24 cellular contexts compared by ENCODE assay signal in genomic region chr9:133046196-133046899, GRCh38. TPM values are rescaled to one million over a fixed set of nuclear protein-coding genes. Genes with fewer than 3 reads are reported as not detected.
DNase-seq lines count a peak whose midpoint lies in the region; ATAC-seq and TF ChIP-seq lines count a peak whose summit lies in the region.
"Had no signal": no experiment of that assay in that cellular context is flagged by ENCODE, and none has a peak within 500 bp of the region (broad histone marks: within the 10 kb centered on the region; RNA-seq: fewer than 3 reads in every experiment).

No MANE protein-coding gene starts in this region.

- no peaks in the 10 kb centered on the region for H3K79me2 ChIP-seq in osteoblast (ENCODE audit: insufficient read depth, low read length)

- TF ChIP-seq CTCF in dorsolateral prefrontal cortex (IDR thresholded peaks at IDR 0.05 in 54 of 56, conservative IDR thresholded peaks at IDR 0.05 in 2 of 56; ENCODE audit: low read depth in 1 of 56, partially characterized antibody in 56 of 56) = no peak
- TF ChIP-seq CTCF in osteoblast (IDR thresholded peaks at IDR 0.05; ENCODE audit: extremely low read depth, low read depth, low read length) = no peak

- no peak for ATAC-seq in HG03342 (IDR thresholded peaks at IDR 0.05; ENCODE audit: unreplicated experiment)
- ATAC-seq: K562, PC-3 had no signal

- H3K4me3 ChIP-seq in dorsolateral prefrontal cortex (no peak overlapping the region), osteoblast (ENCODE audit: insufficient read depth, low read length) (no peak overlapping the region), H7 (ENCODE audit: insufficient read depth, low read depth, low read length) (no peak overlapping the region)
- H3K4me3 ChIP-seq: K562 had no signal

- no peaks in the 10 kb centered on the region for H3K27me3 Mint-ChIP-seq in activated naive CD4-positive, alpha-beta T cell treated with anti-CD3 and anti-CD28 coated beads, Interleukin-2, amount 10 ng/mL, durations not matched to agents 7 days and 5 days

- peaks cover 2% of the 10 kb centered on the region for H3K4me1 Mint-ChIP-seq in activated naive CD4-positive, alpha-beta T cell treated with anti-CD3 and anti-CD28 coated beads, Interleukin-2, amount 10 ng/mL, durations not matched to agents 7 days and 5 days
- H3K4me1 Mint-ChIP-seq: CD14-positive monocyte had no signal

- H2AFZ ChIP-seq in osteoblast (ENCODE audit: low read length) = no peak overlapping the region

- peak overlapping the region; percentile 58 for H3K27ac Mint-ChIP-seq in activated naive CD4-positive, alpha-beta T cell treated with anti-CD3 and anti-CD28 coated beads, Interleukin-2, amount 10 ng/mL, durations not matched to agents 7 days and 5 days

- CTCF ChIA-PET in activated naive CD4-positive, alpha-beta T cell treated with anti-CD3 and anti-CD28 coated beads, Interleukin-2, amount 10 ng/mL, durations not matched to agents 7 days and 5 days (lab: Charles Lee) = interaction anchor here (0.7 to 1.8 kb wide), 3 partner anchors 62 to 101 kb away, joined by 3 to 6 read pairs (median 4); no protein-coding TSS in a partner anchor

- no peak overlapping the region for H3K4me2 ChIP-seq in osteoblast (ENCODE audit: insufficient read depth, low read length)

- H3K9me3 ChIP-seq in osteoblast (ENCODE audit: low read depth, low read length) = no peaks in the 10 kb centered on the region
- H3K9me3 ChIP-seq: BE2C had no signal

- H3K4me1 ChIP-seq in osteoblast (ENCODE audit: insufficient read depth, low read length) = no peaks in the 10 kb centered on the region
- H3K4me1 ChIP-seq: BE2C had no signal

- H4K20me1 ChIP-seq in osteoblast (ENCODE audit: insufficient read depth, low read length) = peaks cover 16% of the 10 kb centered on the region

- DNase-seq in activated naive CD4-positive, alpha-beta T cell treated with anti-CD3 and anti-CD28 coated beads, Interleukin-2, amount 10 ng/mL, durations not matched to agents 7 days and 5 days = no peak
- DNase-seq in activated naive CD4-positive, alpha-beta T cell treated with Interleukin-2 at 50 U/mL for 16 hours = no peak
- no peak for DNase-seq in dorsolateral prefrontal cortex
- peak; percentile 57 for DNase-seq in osteoblast (ENCODE audit: insufficient read length, low spot score, missing footprints)
- DNase-seq in HT-29 (ENCODE audit: low spot score) = no peak
- DNase-seq in H7 = no peak
- no peak for DNase-seq in DMS53 (lab: John Stamatoyannopoulos, UW)
- DNase-seq: 8988T; ACHN; BE2C; CD8-positive, alpha-beta memory T cell; DND-41; Kasumi-1; NCI-H1105; NCI-H1436 treated with DMSO at 0.1 percent for 48 hours; NCI-H187 treated with DMSO at 0.1 percent for 48 hours; NCI-H446; NCI-H524 treated with DMSO at 0.1 percent for 48 hours; NCI-H82; NK-92 treated with Interleukin-12 subunit alpha and Interleukin-12 subunit beta, amount 100 ng/mL, for 24 hours; PC-3 had no signal

- H3K36me3 Mint-ChIP-seq in activated naive CD4-positive, alpha-beta T cell treated with anti-CD3 and anti-CD28 coated beads, Interleukin-2, amount 10 ng/mL, durations not matched to agents 7 days and 5 days = peaks cover 43% of the 10 kb centered on the region

- intact Hi-C loops in dorsolateral prefrontal cortex (cut with DNase I) = loop anchor here (5.0 kb wide), 2 partner anchors 66 to 101 kb away; no protein-coding TSS in a partner anchor

- no peaks in the 10 kb centered on the region for H3K9me3 Mint-ChIP-seq in activated naive CD4-positive, alpha-beta T cell treated with anti-CD3 and anti-CD28 coated beads, Interleukin-2, amount 10 ng/mL, durations not matched to agents 7 days and 5 days
- H3K9me3 Mint-ChIP-seq: CD14-positive monocyte; CD8-positive, alpha-beta memory T cell had no signal

- H3K27me3 ChIP-seq in dorsolateral prefrontal cortex (no peaks in the 10 kb centered on the region), osteoblast (ENCODE audit: insufficient read depth, low read length) (no peaks in the 10 kb centered on the region), H7 (ENCODE audit: control insufficient read depth, insufficient read depth, low read length) (no peaks in the 10 kb centered on the region)
- H3K27me3 ChIP-seq: BE2C had no signal

- H3K4me3 Mint-ChIP-seq in activated naive CD4-positive, alpha-beta T cell treated with anti-CD3 and anti-CD28 coated beads, Interleukin-2, amount 10 ng/mL, durations not matched to agents 7 days and 5 days = no peak overlapping the region
- H3K4me3 Mint-ChIP-seq: CD14-positive monocyte; CD8-positive, alpha-beta memory T cell had no signal

- H3K36me3 ChIP-seq in osteoblast (ENCODE audit: insufficient read depth, low read length) (peaks cover 63% of the 10 kb centered on the region), H7 (replicated peaks; ENCODE audit: control insufficient read depth, insufficient read depth, low read length) (peaks cover 43% of the 10 kb centered on the region)

- peak overlapping the region in 30 of 59 donors; percentile 2 to 62 (median 36) for H3K27ac ChIP-seq in dorsolateral prefrontal cortex
- H3K27ac ChIP-seq in osteoblast (ENCODE audit: low read depth, low read length) = no peak overlapping the region

RNA-seq across cellular contexts. Expression of gene CEL, which starts 15.4 kb away (rescaled TPM):
- total RNA-seq in dorsolateral prefrontal cortex (1 to 10 TPM in 107 of 120 experiments, under 1 TPM in 13; 0.64 to 7.6 (median 2.1) TPM), osteoblast (under 0.01 TPM in 1 of 2 replicates, not detected in the other)
- 0.08 and 0.58 TPM in 2 replicates for total RNA-seq in HT-29 (2014; rRNA removed; shearing (Covaris generic))
- total RNA-seq in H7 (2014; rRNA removed; shearing (Covaris generic)) = 0.87 and 1.7 TPM in 2 replicates

RNA-seq across cellular contexts. Expression of gene GTF3C5, which starts 15.6 kb away (rescaled TPM):
- 10 to 100 TPM; 37.5 to 98.9 (median 61.0) TPM for total RNA-seq in dorsolateral prefrontal cortex
- total RNA-seq in osteoblast = 31.8 and 41.3 TPM in 2 replicates
- 136 and 159 TPM in 2 replicates for total RNA-seq in HT-29 (2014; rRNA removed; shearing (Covaris generic))
- 131 and 133 TPM in 2 replicates for total RNA-seq in H7 (2014; rRNA removed; shearing (Covaris generic))
